Comparison of ENCODE assay signal across 21 cellular contexts in the genomic region with DNA sequence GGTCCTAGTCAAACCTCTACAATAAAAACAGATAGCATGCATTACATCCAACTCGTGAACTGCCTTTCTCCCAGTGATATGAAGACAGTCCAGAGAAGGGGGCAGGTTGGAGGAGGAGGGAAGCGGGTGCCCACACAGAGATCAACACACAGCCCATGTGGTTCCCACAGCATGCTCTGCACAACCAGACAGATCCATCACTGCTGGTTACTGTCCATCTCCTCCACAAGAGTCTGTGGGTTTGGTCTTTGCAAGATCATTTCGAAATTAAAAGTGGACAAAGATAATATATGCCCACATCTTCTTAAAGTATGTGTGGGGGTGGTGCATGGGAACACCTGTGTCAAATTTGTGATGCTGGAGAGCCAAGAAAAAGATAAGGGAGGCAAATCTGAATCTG.
"Had no signal": no experiment of that assay in that cellular context is flagged by ENCODE, and none has a peak within 500 bp of the region (broad histone marks: within the 10 kb centered on the region; RNA-seq: fewer than 3 reads in every experiment).

No MANE protein-coding gene starts in this region.

- H3K4me3 Mint-ChIP-seq: naive thymus-derived CD4-positive, alpha-beta T cell; natural killer cell treated with Interleukin-12 subunit alpha and Interleukin-12 subunit beta and Interleukin-15 and Interleukin-18, amount 100 ng/mL, for 72 hours; stimulated activated memory B cell treated with anti-CD40 and anti-IgM and Interleukin-4, amounts not matched to agents 10 μg/mL and 1 μg/mL and 100 μg/mL, for 72 hours; stimulated activated naive CD8-positive, alpha-beta T cell treated with anti-CD3 and anti-CD28 coated beads, Interleukin-15, amount 100 ng/mL, for 72 hours; type B pancreatic cell had no signal

- ATAC-seq: naive thymus-derived CD4-positive, alpha-beta T cell; natural killer cell treated with Interleukin-12 subunit alpha and Interleukin-12 subunit beta and Interleukin-15 and Interleukin-18, amount 100 ng/mL, for 72 hours; pancreas; right cardiac atrium; stimulated activated memory B cell treated with anti-CD40 and anti-IgM and Interleukin-4, amounts not matched to agents 10 μg/mL and 1 μg/mL and 100 μg/mL, for 72 hours; stimulated activated naive CD8-positive, alpha-beta T cell treated with anti-CD3 and anti-CD28 coated beads, Interleukin-15, amount 100 ng/mL, for 72 hours had no signal

- H3K9me3 Mint-ChIP-seq: naive thymus-derived CD4-positive, alpha-beta T cell; natural killer cell treated with Interleukin-12 subunit alpha and Interleukin-12 subunit beta and Interleukin-15 and Interleukin-18, amount 100 ng/mL, for 72 hours; stimulated activated memory B cell treated with anti-CD40 and anti-IgM and Interleukin-4, amounts not matched to agents 10 μg/mL and 1 μg/mL and 100 μg/mL, for 72 hours; stimulated activated naive CD8-positive, alpha-beta T cell treated with anti-CD3 and anti-CD28 coated beads, Interleukin-15, amount 100 ng/mL, for 72 hours; type B pancreatic cell had no signal

- H3K27ac Mint-ChIP-seq: naive thymus-derived CD4-positive, alpha-beta T cell; natural killer cell treated with Interleukin-12 subunit alpha and Interleukin-12 subunit beta and Interleukin-15 and Interleukin-18, amount 100 ng/mL, for 72 hours; type B pancreatic cell had no signal

- H3K27me3 Mint-ChIP-seq: naive thymus-derived CD4-positive, alpha-beta T cell; natural killer cell treated with Interleukin-12 subunit alpha and Interleukin-12 subunit beta and Interleukin-15 and Interleukin-18, amount 100 ng/mL, for 72 hours; stimulated activated memory B cell treated with anti-CD40 and anti-IgM and Interleukin-4, amounts not matched to agents 10 μg/mL and 1 μg/mL and 100 μg/mL, for 72 hours; stimulated activated naive CD8-positive, alpha-beta T cell treated with anti-CD3 and anti-CD28 coated beads, Interleukin-15, amount 100 ng/mL, for 72 hours had no signal

- H3K36me3 Mint-ChIP-seq: natural killer cell treated with Interleukin-12 subunit alpha and Interleukin-12 subunit beta and Interleukin-15 and Interleukin-18, amount 100 ng/mL, for 72 hours; type B pancreatic cell had no signal

- DNase-seq: islet precursor cell; left ventricle myocardium inferior; mesendoderm; midbrain; mucosa of descending colon; naive thymus-derived CD4-positive, alpha-beta T cell; pancreas; posterior cingulate gyrus; retina; right cardiac atrium; stimulated activated CD4-positive, alpha-beta T cell treated with anti-CD3 and anti-CD28 coated beads, Interleukin-1b, Interleukin-23, amount 100 ng/mL, for 48 hours; stimulated activated CD4-positive, alpha-beta T cell treated with anti-CD3 and anti-CD28 coated beads, Interleukin-2, amount 100 ng/mL, for 48 hours; stimulated activated CD4-positive, alpha-beta T cell treated with anti-CD3 and anti-CD28 coated beads, Interleukin-4, amount 100 ng/mL, for 4 hours; stimulated activated CD8-positive, alpha-beta memory T cell treated with anti-CD3 and anti-CD28 coated beads, Interleukin-4, amount 100 ng/mL, for 48 hours; stimulated activated naive CD4-positive, alpha-beta T cell treated with Interleukin-2 at 50 U/mL for 16 hours; stimulated activated naive CD8-positive, alpha-beta T cell treated with anti-CD3 and anti-CD28 coated beads, Interleukin-15, amount 100 ng/mL, for 72 hours; substantia nigra; uterus had no signal
